In genomic region chrX:19765628-19766027, GRCh38 we compare ENCODE assay signal across 1 cellular context.
TF ChIP-seq lines count a peak whose summit lies in the region.

No MANE protein-coding gene starts in this region.

TF ChIP-seq in HepG2, 621 proteins besides CTCF, POLR2A, EP300 and RAD21 (continued from another document):
- TF ChIP-seq, protein P1, sequence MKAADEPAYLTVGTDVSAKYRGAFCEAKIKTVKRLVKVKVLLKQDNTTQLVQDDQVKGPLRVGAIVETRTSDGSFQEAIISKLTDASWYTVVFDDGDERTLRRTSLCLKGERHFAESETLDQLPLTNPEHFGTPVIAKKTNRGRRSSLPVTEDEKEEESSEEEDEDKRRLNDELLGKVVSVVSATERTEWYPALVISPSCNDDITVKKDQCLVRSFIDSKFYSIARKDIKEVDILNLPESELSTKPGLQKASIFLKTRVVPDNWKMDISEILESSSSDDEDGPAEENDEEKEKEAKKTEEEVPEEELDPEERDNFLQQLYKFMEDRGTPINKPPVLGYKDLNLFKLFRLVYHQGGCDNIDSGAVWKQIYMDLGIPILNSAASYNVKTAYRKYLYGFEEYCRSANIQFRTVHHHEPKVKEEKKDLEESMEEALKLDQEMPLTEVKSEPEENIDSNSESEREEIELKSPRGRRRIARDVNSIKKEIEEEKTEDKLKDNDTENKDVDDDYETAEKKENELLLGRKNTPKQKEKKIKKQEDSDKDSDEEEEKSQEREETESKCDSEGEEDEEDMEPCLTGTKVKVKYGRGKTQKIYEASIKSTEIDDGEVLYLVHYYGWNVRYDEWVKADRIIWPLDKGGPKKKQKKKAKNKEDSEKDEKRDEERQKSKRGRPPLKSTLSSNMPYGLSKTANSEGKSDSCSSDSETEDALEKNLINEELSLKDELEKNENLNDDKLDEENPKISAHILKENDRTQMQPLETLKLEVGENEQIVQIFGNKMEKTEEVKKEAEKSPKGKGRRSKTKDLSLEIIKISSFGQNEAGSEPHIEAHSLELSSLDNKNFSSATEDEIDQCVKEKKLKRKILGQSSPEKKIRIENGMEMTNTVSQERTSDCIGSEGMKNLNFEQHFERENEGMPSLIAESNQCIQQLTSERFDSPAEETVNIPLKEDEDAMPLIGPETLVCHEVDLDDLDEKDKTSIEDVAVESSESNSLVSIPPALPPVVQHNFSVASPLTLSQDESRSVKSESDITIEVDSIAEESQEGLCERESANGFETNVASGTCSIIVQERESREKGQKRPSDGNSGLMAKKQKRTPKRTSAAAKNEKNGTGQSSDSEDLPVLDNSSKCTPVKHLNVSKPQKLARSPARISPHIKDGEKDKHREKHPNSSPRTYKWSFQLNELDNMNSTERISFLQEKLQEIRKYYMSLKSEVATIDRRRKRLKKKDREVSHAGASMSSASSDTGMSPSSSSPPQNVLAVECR (CRISPR knock-in tag; IDR thresholded peaks at IDR 0.05; ENCODE audit: borderline replicate concordance) = no peak
- TF ChIP-seq NR2F1 (CRISPR knock-in tag; IDR thresholded peaks at IDR 0.05) = no peak
